In the genomic region with DNA sequence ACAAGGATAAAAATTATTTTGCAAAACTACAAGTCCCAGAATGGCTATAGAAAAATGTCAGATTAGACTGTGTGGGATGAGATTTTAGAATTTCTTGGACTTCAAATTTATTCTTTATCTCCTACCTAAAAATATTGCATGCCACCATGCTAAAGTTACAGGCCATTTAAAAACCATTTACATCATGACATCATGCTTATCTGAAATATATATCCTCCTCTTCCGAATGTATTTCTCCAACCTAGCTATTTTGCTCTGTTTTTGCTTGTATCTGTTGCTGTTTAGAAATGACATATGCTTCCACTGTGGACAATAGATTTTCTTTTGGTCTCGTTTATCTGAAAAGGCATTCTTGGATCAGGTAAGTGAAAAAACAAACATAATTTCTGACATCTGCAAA, we compare ENCODE assay signal across 8 cellular contexts.
"Had no signal": no experiment of that assay in that cellular context is flagged by ENCODE, and none has a peak within 500 bp of the region (broad histone marks: within the 10 kb centered on the region; RNA-seq: fewer than 3 reads in every experiment).

No MANE protein-coding gene starts in this region.

- ATAC-seq: GM12878 had no signal

- FAIRE-seq: G401.6, GM12878, GM12891, GM12892, GM18507, GM19239 had no signal

- DNase-seq: GDM1, GF-D8 had no signal

- H3K4me3 ChIP-seq: GM12878 had no signal
